Comparison of ENCODE assay signal across 28 cellular contexts in genomic region chr1:202200669-202201068, GRCh38. TPM values are rescaled to one million over a fixed set of nuclear protein-coding genes. Genes with fewer than 3 reads are reported as not detected.
DNase-seq lines count a peak whose midpoint lies in the region; ATAC-seq and TF ChIP-seq lines count a peak whose summit lies in the region.
"Had no signal": no experiment of that assay in that cellular context is flagged by ENCODE, and none has a peak within 500 bp of the region (broad histone marks: within the 10 kb centered on the region; RNA-seq: fewer than 3 reads in every experiment).

No MANE protein-coding gene starts in this region.

- peaks cover 17 to 86% (median 68%) of the 10 kb centered on the region in 10 experiments for H3K4me1 ChIP-seq in BLaER1 treated with 17β-estradiol and CSF1 and Interleukin-3, amounts not matched to agents 10 nM and 100 nM
- peaks cover 44% of the 10 kb centered on the region for H3K4me1 ChIP-seq in left ventricle myocardium inferior
- H3K4me1 ChIP-seq in gastrocnemius medialis, result peaks cover 27 to 31% of the 10 kb centered on the region in 2 donors
- H3K4me1 ChIP-seq: body of pancreas, HAP-1 had no signal

- peaks cover 0 to 4% (median 0%) of the 10 kb centered on the region in 11 experiments; a peak in 4 of 22 replicates for H3K9me3 ChIP-seq in BLaER1 treated with 17β-estradiol and CSF1 and Interleukin-3, amounts not matched to agents 10 nM and 100 nM (replicated peaks in 1 of 11)
- H3K9me3 ChIP-seq in left ventricle myocardium inferior (replicated peaks) (no peaks in the 10 kb centered on the region), gastrocnemius medialis (no peaks in the 10 kb centered on the region)
- H3K9me3 ChIP-seq: body of pancreas, HAP-1, MG63, neutrophil had no signal

- no peak overlapping the region for H3K4me3 ChIP-seq in BLaER1 treated with 17β-estradiol and CSF1 and Interleukin-3, amounts not matched to agents 10 nM and 100 nM
- H3K4me3 ChIP-seq in left ventricle myocardium inferior (no peak overlapping the region), gastrocnemius medialis (no peak overlapping the region)
- H3K4me3 ChIP-seq: body of pancreas, HAP-1, K562, MG63, skin epidermis had no signal

- intact Hi-C loops in left ventricle myocardium inferior (cut with micrococcal nuclease), result no loop called here
- intact Hi-C loops in gastrocnemius medialis (cut with DNase I; ENCODE audit: low total_unique reads), result loop anchor here (5.0 kb wide), 1 partner anchor 107 kb away; no protein-coding TSS in a partner anchor

- H4K20me1 ChIP-seq in BLaER1 treated with 17β-estradiol and CSF1 and Interleukin-3, amounts not matched to agents 10 nM and 100 nM, result peaks cover 0 to 5% (median 0%) of the 10 kb centered on the region in 11 experiments; a peak in 1 of 22 replicates

- H3K36me3 ChIP-seq in BLaER1 treated with 17β-estradiol and CSF1 and Interleukin-3, amounts not matched to agents 10 nM and 100 nM, result peaks cover 0 to 4% (median 0%) of the 10 kb centered on the region in 11 experiments; a peak in 1 of 22 replicates
- H3K36me3 ChIP-seq in left ventricle myocardium inferior (no peaks in the 10 kb centered on the region), gastrocnemius medialis (no peaks in the 10 kb centered on the region)
- H3K36me3 ChIP-seq: HAP-1, MG63, neutrophil had no signal

- H3K9ac ChIP-seq in BLaER1 treated with 17β-estradiol and CSF1 and Interleukin-3, amounts not matched to agents 10 nM and 100 nM, result 0 out of 22 replicates have a peak overlapping the region, but pooled peaks of 1 of the 11 experiments have one; percentile 8

- TF ChIP-seq CTCF in left ventricle myocardium inferior (IDR thresholded peaks at IDR 0.05; ENCODE audit: borderline replicate concordance), result no peak
- no peak for TF ChIP-seq CTCF in gastrocnemius medialis (IDR thresholded peaks at IDR 0.05 in 4 of 5, conservative IDR thresholded peaks at IDR 0.05 in 1 of 5)

- DNase-seq in cerebellum (ENCODE audit: low spot score) (peak; percentile 45), left ventricle myocardium inferior (peak; percentile 60), gastrocnemius medialis (peak in 1 of 2 donors; percentile 36), HCEC 1CT (no peak), CD1c-positive myeloid dendritic cell (ENCODE audit: extremely low spot score) (no peak)
- DNase-seq in activated CD4-positive, CD25-positive, alpha-beta regulatory T cell treated with anti-CD3 and anti-CD28 coated beads, Interleukin-2, amount 50 U/mL, for 72 hours, result no peak
- DNase-seq: activated CD4-positive, alpha-beta memory T cell treated with anti-CD3 and anti-CD28 coated beads, Interleukin-2, amount 10 ng/mL, durations not matched to agents 7 days and 5 days; activated effector memory CD4-positive, alpha-beta T cell treated with Interleukin-2 at 50 U/mL for 16 hours; MG63; NCI-H1417; NCI-H2081; OCI-M1; stimulated activated CD4-positive, alpha-beta T cell treated with anti-CD3 and anti-CD28 coated beads, Interleukin-1b, Interleukin-23, amount 100 ng/mL, for 48 hours had no signal

- peak overlapping the region in 3 of 11 experiments; percentile 13 to 43 (median 29); a peak in 3 of 22 replicates for H3K27ac ChIP-seq in BLaER1 treated with 17β-estradiol and CSF1 and Interleukin-3, amounts not matched to agents 10 nM and 100 nM
- H3K27ac ChIP-seq in left ventricle myocardium inferior (replicated peaks) (peak overlapping the region; percentile 83), gastrocnemius medialis (peak overlapping the region in 2 of 4 donors; percentile 9 to 30)
- H3K27ac ChIP-seq: body of pancreas, neutrophil had no signal

- no peak for TF ChIP-seq POLR2A in gastrocnemius medialis (IDR thresholded peaks at IDR 0.05)

- H3K27me3 ChIP-seq in BLaER1 treated with 17β-estradiol and CSF1 and Interleukin-3, amounts not matched to agents 10 nM and 100 nM, result peaks cover 0 to 18% (median 0%) of the 10 kb centered on the region in 11 experiments; a peak in 4 of 22 replicates
- H3K27me3 ChIP-seq in left ventricle myocardium inferior (ENCODE audit: low read depth) (peaks cover 12% of the 10 kb centered on the region), gastrocnemius medialis (no peaks in the 10 kb centered on the region)
- H3K27me3 ChIP-seq: body of pancreas, MG63 had no signal

- H3K4me2 ChIP-seq in BLaER1 treated with 17β-estradiol and CSF1 and Interleukin-3, amounts not matched to agents 10 nM and 100 nM, result peak overlapping the region in 10 of 11 experiments; percentile 53 to 98 (median 85); a peak in 19 of 22 replicates

- peak; percentile 61 to 66 for ATAC-seq in gastrocnemius medialis
- no peak for ATAC-seq in HG02852 (IDR thresholded peaks at IDR 0.05; ENCODE audit: unreplicated experiment)
- ATAC-seq: body of pancreas, esophagus mucosa, K562 had no signal

- in situ Hi-C loops in gastrocnemius medialis (cut with MboI; ENCODE audit: low sequenced_read_pairs in 4 of 4), result loop anchor here in 2 of 4 donors (5.0 kb wide), 1 partner anchor 112 kb away; no protein-coding TSS in a partner anchor

RNA-seq across cellular contexts. Expression of gene LGR6, which starts 7.1 kb away (rescaled TPM):
- 2.9 TPM for total RNA-seq in cerebellum
- total RNA-seq in left ventricle myocardium inferior, result 0.60 TPM
- total RNA-seq in gastrocnemius medialis, result under 1 TPM in 1 of 4 donors, not detected in 3; 0.15 TPM
- total RNA-seq: A673, Calu3, HT1080, lung microvascular endothelial cell, pulmonary artery endothelial cell, subcutaneous adipose tissue had no signal

RNA-seq across cellular contexts. Expression of gene PTPN7, which starts 40.3 kb away (rescaled TPM):
- total RNA-seq in cerebellum (0.09 TPM), left ventricle myocardium inferior (0.44 TPM), gastrocnemius medialis (under 1 TPM; 0.19 to 0.76 (median 0.49) TPM)
- total RNA-seq: Calu3, frontal cortex, HT1080, lung microvascular endothelial cell had no signal

RNA-seq across cellular contexts. Expression of gene ARL8A, which starts 56.1 kb away (rescaled TPM):
- 35.8 TPM for total RNA-seq in cerebellum
- total RNA-seq in left ventricle myocardium inferior, result 64.7 TPM
- total RNA-seq in gastrocnemius medialis, result 10 to 100 TPM; 28.2 to 53.5 (median 49.8) TPM

Comparison
In these comparisons a context has a peak if more than half of its experiments do, and no peak if none do; other contexts are left out.
1. DNase-seq: peak in cerebellum (single experiment) and left ventricle myocardium inferior (single experiment); none in activated CD4-positive, CD25-positive, alpha-beta regulatory T cell treated with anti-CD3 and anti-CD28 coated beads, Interleukin-2, amount 50 U/mL, for 72 hours (single experiment), HCEC 1CT (single experiment) and CD1c-positive myeloid dendritic cell (single experiment).